Comparison of ENCODE assay signal across 1 cellular context in genomic region chr15:80990955-80991354, GRCh38.
TF ChIP-seq lines count a peak whose summit lies in the region.

No MANE protein-coding gene starts in this region.

TF ChIP-seq in HepG2, 621 proteins besides CTCF, POLR2A, EP300 and RAD21:
- TF ChIP-seq, protein P1, sequence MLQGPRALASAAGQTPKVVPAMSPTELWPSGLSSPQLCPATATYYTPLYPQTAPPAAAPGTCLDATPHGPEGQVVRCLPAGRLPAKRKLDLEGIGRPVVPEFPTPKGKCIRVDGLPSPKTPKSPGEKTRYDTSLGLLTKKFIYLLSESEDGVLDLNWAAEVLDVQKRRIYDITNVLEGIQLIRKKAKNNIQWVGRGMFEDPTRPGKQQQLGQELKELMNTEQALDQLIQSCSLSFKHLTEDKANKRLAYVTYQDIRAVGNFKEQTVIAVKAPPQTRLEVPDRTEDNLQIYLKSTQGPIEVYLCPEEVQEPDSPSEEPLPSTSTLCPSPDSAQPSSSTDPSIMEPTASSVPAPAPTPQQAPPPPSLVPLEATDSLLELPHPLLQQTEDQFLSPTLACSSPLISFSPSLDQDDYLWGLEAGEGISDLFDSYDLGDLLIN (CRISPR knock-in tag; IDR thresholded peaks at IDR 0.05; ENCODE audit: borderline replicate concordance) = no peak
- TF ChIP-seq ZNF276 (CRISPR knock-in tag; IDR thresholded peaks at IDR 0.05; ENCODE audit: low read depth) (no peak), JUN (CRISPR knock-in tag; IDR thresholded peaks at IDR 0.05) (no peak), CBX2 (IDR thresholded peaks at IDR 0.05; ENCODE audit: low read depth, low read length) (no peak), CBX2 (CRISPR knock-in tag; IDR thresholded peaks at IDR 0.05; ENCODE audit: low read depth) (no peak)
